In genomic region chr2:97748397-97748796, GRCh38 we compare ENCODE assay signal across 10 cellular contexts. TPM values are rescaled to one million over a fixed set of nuclear protein-coding genes. Genes with fewer than 3 reads are reported as not detected.
A peak's percentile ranks its signal among the peaks of the same experiment; 100 is the strongest.
DNase-seq lines count a peak whose midpoint lies in the region; ATAC-seq and TF ChIP-seq lines count a peak whose summit lies in the region.
"Had no signal": no experiment of that assay in that cellular context is flagged by ENCODE, and none has a peak within 500 bp of the region (broad histone marks: within the 10 kb centered on the region; RNA-seq: fewer than 3 reads in every experiment).

No MANE protein-coding gene starts in this region.

- peak overlapping the region in 5 of 10 donors; percentile 19 to 75 (median 46) for H3K4me3 Mint-ChIP-seq in naive thymus-derived CD8-positive, alpha-beta T cell

- peaks cover 0 to 11% (median 0%) of the 10 kb centered on the region in 3 donors for H3K36me3 Mint-ChIP-seq in naive thymus-derived CD8-positive, alpha-beta T cell

- in situ Hi-C loops in brain microvascular endothelial cell (cut with HindIII; ENCODE audit: low pct_ligation_motif_present, low sequenced_read_pairs), result no loop called here

- H3K9me3 Mint-ChIP-seq in naive thymus-derived CD8-positive, alpha-beta T cell, result no peaks in the 10 kb centered on the region

- no peaks in the 10 kb centered on the region for H3K36me3 ChIP-seq in brain microvascular endothelial cell (replicated peaks)

- no peak overlapping the region for H3K27ac ChIP-seq in brain microvascular endothelial cell

- peaks cover 28 to 49% (median 48%) of the 10 kb centered on the region in 4 donors for H3K4me1 Mint-ChIP-seq in naive thymus-derived CD8-positive, alpha-beta T cell

- POLR2A ChIA-PET in naive thymus-derived CD8-positive, alpha-beta T cell (lab: Charles Lee), result interaction anchor here (0.9 to 1.7 kb wide), 5 partner anchors 35 to 158 kb away, joined by 3 to 9 read pairs (median 3); partner anchors contain the start of gene ZAP70

- ATAC-seq in naive thymus-derived CD8-positive, alpha-beta T cell, result peak; percentile 82 to 91
- ATAC-seq in GM19455 (IDR thresholded peaks at IDR 0.05; ENCODE audit: unreplicated experiment) (no peak), GM18909 (IDR thresholded peaks at IDR 0.05; ENCODE audit: poor library complexity, unreplicated experiment) (no peak), GM19023 (IDR thresholded peaks at IDR 0.05; ENCODE audit: unreplicated experiment) (no peak)

- H3K4me3 ChIP-seq in brain microvascular endothelial cell (ENCODE audit: low read depth, low read length), result no peak overlapping the region

- peak; percentile 23 for DNase-seq in COLO668 (lab: John Stamatoyannopoulos, UW; ENCODE audit: unreplicated experiment)
- DNase-seq in HK-2 (ENCODE audit: unreplicated experiment), result peak; percentile 10
- DNase-seq in T-helper 2 cell, result peak in 4 of 5 experiments; percentile 47 to 74 (median 49)
- no peak for DNase-seq in brain microvascular endothelial cell
- DNase-seq in naive thymus-derived CD8-positive, alpha-beta T cell, result peak; percentile 55 to 85 (median 64)

- no peaks in the 10 kb centered on the region for H3K27me3 ChIP-seq in brain microvascular endothelial cell (replicated peaks)

- TF ChIP-seq CTCF in brain microvascular endothelial cell (IDR thresholded peaks at IDR 0.05; ENCODE audit: low read depth, low read length, missing control alignments), result peak; percentile 54

- peak overlapping the region in 9 of 10 donors; percentile 19 to 89 (median 72) for H3K27ac Mint-ChIP-seq in naive thymus-derived CD8-positive, alpha-beta T cell

- no peaks in the 10 kb centered on the region for H3K27me3 Mint-ChIP-seq in naive thymus-derived CD8-positive, alpha-beta T cell

RNA-seq across cellular contexts. Expression of gene ZAP70, which starts 35.0 kb away (rescaled TPM):
- total RNA-seq in naive thymus-derived CD8-positive, alpha-beta T cell, result 100 to 1,000 TPM; 490 to 503 TPM
- 100 to 1,000 TPM; 131 to 168 (median 149) TPM for polyA plus RNA-seq in naive thymus-derived CD8-positive, alpha-beta T cell
- total RNA-seq: M059J, renal cortical epithelial cell had no signal

Comparison
In these comparisons a context has a peak if more than half of its experiments do, and no peak if none do; other contexts are left out.
1. ATAC-seq: peak in naive thymus-derived CD8-positive, alpha-beta T cell (2 of 2); none in GM19455 (single experiment), GM18909 (single experiment) and GM19023 (single experiment).